18 cellular contexts compared by ENCODE assay signal in the genomic region with DNA sequence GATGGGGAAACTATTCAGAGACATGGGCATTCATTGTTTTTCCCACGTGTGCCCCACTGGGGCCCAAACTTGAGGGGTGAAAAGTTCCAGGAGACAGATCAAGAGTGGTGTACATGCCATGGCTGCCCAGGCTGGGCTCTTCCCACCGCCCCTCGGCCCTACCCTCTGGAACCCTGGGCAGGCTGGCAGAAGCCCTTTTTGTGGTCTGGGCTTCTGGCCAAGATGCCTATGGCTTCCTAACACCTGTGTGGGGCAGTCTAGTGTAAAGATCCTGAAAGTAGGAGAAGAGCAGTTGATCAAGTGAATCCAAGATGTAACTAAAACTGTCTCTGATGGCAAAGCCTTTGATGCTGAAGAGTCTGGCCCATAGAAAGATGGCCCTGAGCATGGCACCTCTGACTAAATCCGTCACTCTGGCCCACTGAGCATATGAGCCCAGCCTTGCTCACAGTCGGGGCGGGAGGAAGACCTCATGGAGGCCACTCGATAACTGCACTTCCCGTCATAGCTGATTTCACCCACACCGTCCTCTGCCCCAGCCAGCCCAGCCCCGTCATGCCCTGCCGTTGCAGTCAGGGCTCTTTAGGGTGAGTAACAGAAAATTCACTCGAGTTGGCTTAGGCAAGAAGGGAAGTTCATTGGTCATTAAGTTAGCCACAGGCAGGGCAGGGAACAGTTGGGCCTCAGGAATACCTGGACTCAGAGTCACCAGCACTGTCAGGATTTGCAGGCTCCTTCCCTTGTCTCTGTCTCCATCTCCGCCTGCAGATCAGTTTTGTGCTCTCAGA. TPM values are rescaled to one million over a fixed set of nuclear protein-coding genes. Genes with fewer than 3 reads are reported as not detected.
DNase-seq lines count a peak whose midpoint lies in the region; ATAC-seq and TF ChIP-seq lines count a peak whose summit lies in the region.
"Had no signal": no experiment of that assay in that cellular context is flagged by ENCODE, and none has a peak within 500 bp of the region (broad histone marks: within the 10 kb centered on the region; RNA-seq: fewer than 3 reads in every experiment).

No MANE protein-coding gene starts in this region.

- intact Hi-C loops in HCT116 (cut with micrococcal nuclease) (no loop called here), sigmoid colon (cut with DNase I) (loop anchor here (10.0 kb wide), 1 partner anchor 392 kb away; no protein-coding TSS in a partner anchor)
- intact Hi-C loops in activated T-helper 1 cell treated with anti-CD3 and anti-CD28 coated beads, Interleukin-12 subunit alpha, Interleukin-12 subunit beta, Interleukin-2, Interleukin-4 antibody, amounts not matched to agents 30 ng/mL and 10 ng/mL and 1 ng/mL, durations not matched to agents 14 hours and 24 hours and 36 hours (cut with micrococcal nuclease) = no loop called here

- no peaks in the 10 kb centered on the region for H4K20me1 ChIP-seq in HCT116 (ENCODE audit: insufficient read depth)

- H3K9ac ChIP-seq in HCT116 (ENCODE audit: low read length) = no peak overlapping the region

- no peaks in the 10 kb centered on the region for H3K79me2 ChIP-seq in HCT116 (ENCODE audit: insufficient read depth, low read length)

- H3K4me1 ChIP-seq in HCT116 (ENCODE audit: control insufficient read depth in 1 of 2, insufficient read depth in 2 of 2, low read length in 2 of 2) = peaks cover 17 to 31% of the 10 kb centered on the region in 2 experiments
- H3K4me1 ChIP-seq in foreskin keratinocyte = no peaks in the 10 kb centered on the region
- peaks cover 0 to 30% (median 16%) of the 10 kb centered on the region in 4 donors for H3K4me1 ChIP-seq in sigmoid colon
- H3K4me1 ChIP-seq: ascending aorta, uterus had no signal

- H3K36me3 ChIP-seq in HCT116 (ENCODE audit: control insufficient read depth in 1 of 2, insufficient read depth in 2 of 2, low read length in 2 of 2) = no peaks in the 10 kb centered on the region
- no peaks in the 10 kb centered on the region for H3K36me3 ChIP-seq in sigmoid colon
- H3K36me3 ChIP-seq: ascending aorta, uterus had no signal

- POLR2A ChIA-PET in HCT116 (lab: Charles Lee) = no interaction called here

- H3K9me3 ChIP-seq in HCT116 (ENCODE audit: control insufficient read depth in 1 of 2, insufficient read depth in 1 of 2, low read depth in 1 of 2, low read length in 2 of 2) (peaks cover 0 to 9% of the 10 kb centered on the region in 2 experiments; a peak in 1 of 4 replicates), sigmoid colon (no peaks in the 10 kb centered on the region)
- H3K9me3 ChIP-seq: ascending aorta, uterus had no signal

- H3K9me2 ChIP-seq in HCT116 (ENCODE audit: insufficient read depth) = no peaks in the 10 kb centered on the region

- RAD21 ChIA-PET in HCT116 (lab: Charles Lee; ENCODE audit: low non-redundant PET in 1 of 2, low total read pairs in 2 of 2, uncharacterized antibody in 2 of 2, unreplicated experiment in 2 of 2) = no interaction called here

- CTCF ChIA-PET in HCT116 (lab: Charles Lee) = interaction anchor here (0.9 kb wide), 1 partner anchor 195 kb away, joined by 3 read pairs; no protein-coding TSS in a partner anchor

- no peak overlapping the region for H3K27ac ChIP-seq in HCT116 (ENCODE audit: low read depth, low read length)
- no peak overlapping the region for H3K27ac ChIP-seq in foreskin keratinocyte
- H3K27ac ChIP-seq in sigmoid colon = no peak overlapping the region
- H3K27ac ChIP-seq: ascending aorta, uterus had no signal

- TF ChIP-seq RAD21 in HCT116 (IDR thresholded peaks at IDR 0.05; ENCODE audit: low read depth) = no peak

- H3K27me3 ChIP-seq in HCT116 (ENCODE audit: insufficient read depth, low read length) = no peaks in the 10 kb centered on the region
- peaks cover 36% of the 10 kb centered on the region for H3K27me3 ChIP-seq in foreskin keratinocyte
- no peaks in the 10 kb centered on the region for H3K27me3 ChIP-seq in sigmoid colon
- H3K27me3 ChIP-seq: ascending aorta, uterus had no signal

- BruUV-seq in HCT116 (replicated peaks; lab: Mats Ljungman, UMichigan) = no TSS peak

- 89 to 91% methylated on average over 13 of the region's 13 CpGs for WGBS in sigmoid colon, 2 donors

- TF ChIP-seq POLR2A in HCT116 (IDR thresholded peaks at IDR 0.05; ENCODE audit: borderline replicate concordance, extremely low read depth, insufficient read depth, insufficient read length) = no peak
- no peak for TF ChIP-seq POLR2A in sigmoid colon (IDR thresholded peaks at IDR 0.05)

- H2AFZ ChIP-seq in HCT116 (ENCODE audit: low read depth, low read length, poor library complexity, severe bottlenecking) = peak overlapping the region; percentile 49

- H3K27ac Mint-ChIP-seq in activated T-helper 1 cell treated with anti-CD3 and anti-CD28 coated beads, Interleukin-12 subunit alpha, Interleukin-12 subunit beta, Interleukin-2, Interleukin-4 antibody, amounts not matched to agents 30 ng/mL and 10 ng/mL and 1 ng/mL, durations not matched to agents 14 hours and 24 hours and 36 hours = no peak overlapping the region
- H3K27ac Mint-ChIP-seq in natural killer cell treated with Interleukin-12 subunit alpha and Interleukin-12 subunit beta and Interleukin-15 and Interleukin-18, amount 100 ng/mL, for 72 hours = no peak overlapping the region
- H3K27ac Mint-ChIP-seq: IgD-negative memory B cell, T-helper 17 cell had no signal

- no peaks in the 10 kb centered on the region for H3K4me1 Mint-ChIP-seq in activated T-helper 1 cell treated with anti-CD3 and anti-CD28 coated beads, Interleukin-12 subunit alpha, Interleukin-12 subunit beta, Interleukin-2, Interleukin-4 antibody, amounts not matched to agents 30 ng/mL and 10 ng/mL and 1 ng/mL, durations not matched to agents 14 hours and 24 hours and 36 hours (ENCODE audit: low read depth)
- no peaks in the 10 kb centered on the region for H3K4me1 Mint-ChIP-seq in natural killer cell treated with Interleukin-12 subunit alpha and Interleukin-12 subunit beta and Interleukin-15 and Interleukin-18, amount 100 ng/mL, for 72 hours (ENCODE audit: low read depth in 2 of 2)

- no peak for TF ChIP-seq CTCF in AG10803 (conservative IDR thresholded peaks at IDR 0.05; ENCODE audit: low read length)
- TF ChIP-seq CTCF in HCT116 (IDR thresholded peaks at IDR 0.05 in 2 of 3, conservative IDR thresholded peaks at IDR 0.05 in 1 of 3; ENCODE audit: borderline replicate concordance in 1 of 3, insufficient read depth in 1 of 3, low read depth in 2 of 3, low read length in 2 of 3) = no peak
- no peak for TF ChIP-seq CTCF in foreskin keratinocyte (conservative IDR thresholded peaks at IDR 0.05)
- TF ChIP-seq CTCF in sigmoid colon (IDR thresholded peaks at IDR 0.05) = no peak

- ATAC-seq in HCT116 = peak; percentile 57
- ATAC-seq in foreskin keratinocyte = peak; percentile 47
- no peak for ATAC-seq in HG03095 (IDR thresholded peaks at IDR 0.05; ENCODE audit: unreplicated experiment)
- no peak for ATAC-seq in natural killer cell treated with Interleukin-12 subunit alpha and Interleukin-12 subunit beta and Interleukin-15 and Interleukin-18, amount 100 ng/mL, for 72 hours
- ATAC-seq: left lobe of liver, T-helper 17 cell had no signal

- peak; percentile 29 for DNase-seq in AG10803 (ENCODE audit: low read depth)
- no peak for DNase-seq in HCT116 (ENCODE audit: low read depth, low spot score)
- peak; percentile 46 for DNase-seq in RPMI7951 (ENCODE audit: low read depth)
- DNase-seq in foreskin keratinocyte = peak; percentile 62 to 93
- no peak for DNase-seq in sigmoid colon
- DNase-seq in activated T-helper 1 cell treated with anti-CD3 and anti-CD28 coated beads, Interleukin-12 subunit alpha, Interleukin-12 subunit beta, Interleukin-2, Interleukin-4 antibody, amounts not matched to agents 30 ng/mL and 10 ng/mL and 1 ng/mL, durations not matched to agents 14 hours and 24 hours and 36 hours (ENCODE audit: low spot score) = no peak
- DNase-seq in natural killer cell treated with Interleukin-12 subunit alpha and Interleukin-12 subunit beta and Interleukin-15 and Interleukin-18, amount 100 ng/mL, for 72 hours (ENCODE audit: low spot score) = no peak
- DNase-seq: activated CD8-positive, alpha-beta memory T cell treated with anti-CD3 and anti-CD28 coated beads, Interleukin-2, amount 50 U/mL, for 4 hours; activated gamma-delta T cell treated with Interleukin-2 at 50 U/mL for 16 hours; COR-L47; NCI-H1105 treated with DMSO at 0.1 percent for 48 hours; NCI-H526 treated with DMSO at 0.1 percent for 48 hours; T-helper 17 cell; uterus had no signal

- TF ChIP-seq EP300 in sigmoid colon (IDR thresholded peaks at IDR 0.05) = no peak

- H3K36me3 Mint-ChIP-seq in activated T-helper 1 cell treated with anti-CD3 and anti-CD28 coated beads, Interleukin-12 subunit alpha, Interleukin-12 subunit beta, Interleukin-2, Interleukin-4 antibody, amounts not matched to agents 30 ng/mL and 10 ng/mL and 1 ng/mL, durations not matched to agents 14 hours and 24 hours and 36 hours (ENCODE audit: low read depth) = no peaks in the 10 kb centered on the region
- no peaks in the 10 kb centered on the region for H3K36me3 Mint-ChIP-seq in natural killer cell treated with Interleukin-12 subunit alpha and Interleukin-12 subunit beta and Interleukin-15 and Interleukin-18, amount 100 ng/mL, for 72 hours
- H3K36me3 Mint-ChIP-seq: IgD-negative memory B cell had no signal

- H3K4me3 ChIP-seq in AG10803 (ENCODE audit: low read length) = no peak overlapping the region
- H3K4me3 ChIP-seq in HCT116 (replicated peaks in 1 of 2; ENCODE audit: low read depth in 1 of 2, low read length in 2 of 2) = 0 out of 4 replicates have a peak overlapping the region, but pooled peaks of 1 of the 2 experiments have one; percentile 10
- no peak overlapping the region for H3K4me3 ChIP-seq in sigmoid colon
- H3K4me3 ChIP-seq: ascending aorta, uterus had no signal

- H3K4me3 Mint-ChIP-seq in activated T-helper 1 cell treated with anti-CD3 and anti-CD28 coated beads, Interleukin-12 subunit alpha, Interleukin-12 subunit beta, Interleukin-2, Interleukin-4 antibody, amounts not matched to agents 30 ng/mL and 10 ng/mL and 1 ng/mL, durations not matched to agents 14 hours and 24 hours and 36 hours = no peak overlapping the region
- H3K4me3 Mint-ChIP-seq in natural killer cell treated with Interleukin-12 subunit alpha and Interleukin-12 subunit beta and Interleukin-15 and Interleukin-18, amount 100 ng/mL, for 72 hours = no peak overlapping the region
- H3K4me3 Mint-ChIP-seq: IgD-negative memory B cell, T-helper 17 cell had no signal

- H3K9me3 Mint-ChIP-seq in activated T-helper 1 cell treated with anti-CD3 and anti-CD28 coated beads, Interleukin-12 subunit alpha, Interleukin-12 subunit beta, Interleukin-2, Interleukin-4 antibody, amounts not matched to agents 30 ng/mL and 10 ng/mL and 1 ng/mL, durations not matched to agents 14 hours and 24 hours and 36 hours = no peaks in the 10 kb centered on the region
- no peaks in the 10 kb centered on the region for H3K9me3 Mint-ChIP-seq in natural killer cell treated with Interleukin-12 subunit alpha and Interleukin-12 subunit beta and Interleukin-15 and Interleukin-18, amount 100 ng/mL, for 72 hours

- peak overlapping the region; percentile 56 for H3K4me2 ChIP-seq in HCT116 (ENCODE audit: low read length)

- H3K27me3 Mint-ChIP-seq in activated T-helper 1 cell treated with anti-CD3 and anti-CD28 coated beads, Interleukin-12 subunit alpha, Interleukin-12 subunit beta, Interleukin-2, Interleukin-4 antibody, amounts not matched to agents 30 ng/mL and 10 ng/mL and 1 ng/mL, durations not matched to agents 14 hours and 24 hours and 36 hours (ENCODE audit: insufficient read depth) = peaks cover 24% of the 10 kb centered on the region
- peaks cover 8 to 18% of the 10 kb centered on the region in 2 donors for H3K27me3 Mint-ChIP-seq in natural killer cell treated with Interleukin-12 subunit alpha and Interleukin-12 subunit beta and Interleukin-15 and Interleukin-18, amount 100 ng/mL, for 72 hours

RNA-seq across cellular contexts. Expression of gene MTPAP, which starts 37.9 kb away (rescaled TPM):
- 40.3 TPM for total RNA-seq in HCT116 (2021; ENCODE audit: unreplicated experiment)
- polyA plus RNA-seq in HCT116 (2012) = 8.9 and 11.1 TPM in 2 replicates
- total RNA-seq in RPMI7951 (2014; rRNA removed; shearing (Covaris generic)) = 19.5 and 31.8 TPM in 2 replicates
- 13.8 and 15.3 TPM in 2 replicates for total RNA-seq in foreskin keratinocyte
- polyA plus RNA-seq in foreskin keratinocyte = 5.2 and 5.6 TPM in 2 replicates
- total RNA-seq in sigmoid colon = 10 to 100 TPM; 14.3 to 26.1 (median 18.0) TPM
- 1 to 10 TPM; 3.6 to 8.2 (median 4.9) TPM for polyA plus RNA-seq in sigmoid colon
- 57.2 and 62.9 TPM in 2 replicates for total RNA-seq in activated T-helper 1 cell treated with anti-CD3 and anti-CD28 coated beads, Interleukin-12 subunit alpha, Interleukin-12 subunit beta, Interleukin-2, Interleukin-4 antibody, amounts not matched to agents 30 ng/mL and 10 ng/mL and 1 ng/mL, durations not matched to agents 14 hours and 24 hours and 36 hours
- total RNA-seq in natural killer cell treated with Interleukin-12 subunit alpha and Interleukin-12 subunit beta and Interleukin-15 and Interleukin-18, amount 100 ng/mL, for 72 hours = 10 to 100 TPM; 30.1 to 50.3 TPM

RNA-seq across cellular contexts. Expression of gene MAP3K8, which starts 47.0 kb away (rescaled TPM):
- total RNA-seq in HCT116 (2021; ENCODE audit: unreplicated experiment) = 4.5 TPM
- polyA plus RNA-seq in HCT116 (2012) = 3.5 and 6.0 TPM in 2 replicates
- 3.9 and 5.4 TPM in 2 replicates for total RNA-seq in RPMI7951 (2014; rRNA removed; shearing (Covaris generic))
- 1.2 and 2.1 TPM in 2 replicates for total RNA-seq in foreskin keratinocyte
- 1.5 and 1.8 TPM in 2 replicates for polyA plus RNA-seq in foreskin keratinocyte
- 10 to 100 TPM; 13.6 to 66.5 (median 17.2) TPM for total RNA-seq in sigmoid colon
- polyA plus RNA-seq in sigmoid colon = 10 to 100 TPM in 1 of 3 donors, 1 to 10 TPM in 2; 6.0 to 17.5 (median 7.2) TPM
- total RNA-seq in activated T-helper 1 cell treated with anti-CD3 and anti-CD28 coated beads, Interleukin-12 subunit alpha, Interleukin-12 subunit beta, Interleukin-2, Interleukin-4 antibody, amounts not matched to agents 30 ng/mL and 10 ng/mL and 1 ng/mL, durations not matched to agents 14 hours and 24 hours and 36 hours = 34.7 and 37.5 TPM in 2 replicates
- total RNA-seq in natural killer cell treated with Interleukin-12 subunit alpha and Interleukin-12 subunit beta and Interleukin-15 and Interleukin-18, amount 100 ng/mL, for 72 hours = 100 to 1,000 TPM; 239 to 355 TPM

Comparison
In these comparisons a context has a peak if more than half of its experiments do, and no peak if none do; other contexts are left out.
1. DNase-seq: peak in AG10803 (single experiment), RPMI7951 (single experiment) and foreskin keratinocyte (2 of 2); none in HCT116 (single experiment), sigmoid colon (single experiment), activated T-helper 1 cell treated with anti-CD3 and anti-CD28 coated beads, Interleukin-12 subunit alpha, Interleukin-12 subunit beta, Interleukin-2, Interleukin-4 antibody, amounts not matched to agents 30 ng/mL and 10 ng/mL and 1 ng/mL, durations not matched to agents 14 hours and 24 hours and 36 hours (single experiment) and natural killer cell treated with Interleukin-12 subunit alpha and Interleukin-12 subunit beta and Interleukin-15 and Interleukin-18, amount 100 ng/mL, for 72 hours (single experiment).
2. ATAC-seq: peak in HCT116 (single experiment) and foreskin keratinocyte (single experiment); none in HG03095 (single experiment) and natural killer cell treated with Interleukin-12 subunit alpha and Interleukin-12 subunit beta and Interleukin-15 and Interleukin-18, amount 100 ng/mL, for 72 hours (0 of 2).